ENCODE assay signal across 19 cellular contexts in genomic region chr9:100294341-100294740, GRCh38.
"Had no signal": no experiment of that assay in that cellular context is flagged by ENCODE, and none has a peak within 500 bp of the region (broad histone marks: within the 10 kb centered on the region; RNA-seq: fewer than 3 reads in every experiment).

No MANE protein-coding gene starts in this region.

- H3K4me2 ChIP-seq: SK-N-SH had no signal

- DNase-seq: activated CD4-positive, alpha-beta memory T cell treated with anti-CD3 and anti-CD28 coated beads for 36 hours; activated CD4-positive, CD25-positive, alpha-beta regulatory T cell treated with anti-CD3 and anti-CD28 coated beads, Interleukin-2, amount 50 U/mL, for 72 hours; activated effector memory CD4-positive, alpha-beta T cell treated with anti-CD3 and anti-CD28 coated beads, Interleukin-2, amount 50 U/mL, for 16 hours; activated T-cell treated with anti-CD3 and anti-CD28 coated beads, Interleukin-2, amount 50 U/mL, for 48 hours; amygdala; cerebellar nuclear complex; endodermal cell; foreskin fibroblast; glutamatergic neuron; lower lobe of right lung; midbrain; SK-N-SH; T-cell; T-helper 9 cell; testis; upper lobe of left lung had no signal

- H3K27me3 ChIP-seq: breast epithelium, ovary, testis, upper lobe of left lung had no signal

- ATAC-seq: lower lobe of right lung, sciatic nerve, T-cell had no signal

- H3K4me1 ChIP-seq: breast epithelium, lower lobe of right lung, testis, upper lobe of left lung had no signal

- H3K9me3 ChIP-seq: breast epithelium, lower lobe of right lung, ovary, SK-N-SH, testis, upper lobe of left lung had no signal

- H3K36me3 ChIP-seq: breast epithelium, ovary had no signal

- H3K4me3 ChIP-seq: breast epithelium, lower lobe of right lung, ovary, testis, upper lobe of left lung had no signal

- H3K27ac ChIP-seq: breast epithelium, lower lobe of right lung, ovary, testis, upper lobe of left lung had no signal

- H3K9ac ChIP-seq: SK-N-SH had no signal
